In the genomic region with DNA sequence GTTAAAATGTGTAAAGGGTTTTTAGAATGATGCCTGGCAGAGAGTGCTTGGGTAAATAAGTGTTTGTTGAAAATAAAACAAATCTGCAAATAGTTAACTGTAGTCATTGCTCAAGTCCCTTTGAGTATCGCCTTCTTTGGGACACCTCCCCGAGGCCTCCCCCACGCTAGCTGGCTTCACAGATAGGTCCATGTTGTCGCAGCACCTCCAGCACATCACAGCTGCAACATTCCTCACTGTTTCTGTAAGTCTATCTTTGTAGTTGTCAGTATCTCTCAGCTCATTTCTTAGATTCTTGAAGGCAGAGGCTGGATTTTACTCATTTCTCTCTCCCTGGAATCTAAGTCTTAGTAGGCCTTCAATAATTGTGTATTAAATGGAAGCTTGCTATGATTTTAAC, we compare ENCODE assay signal across 10 cellular contexts. TPM values are rescaled to one million over a fixed set of nuclear protein-coding genes. Genes with fewer than 3 reads are reported as not detected.
"Had no signal": no experiment of that assay in that cellular context is flagged by ENCODE, and none has a peak within 500 bp of the region (broad histone marks: within the 10 kb centered on the region; RNA-seq: fewer than 3 reads in every experiment).

No MANE protein-coding gene starts in this region.

- H3K4me3 ChIP-seq: ascending aorta, cardiac muscle cell had no signal

- H3K36me3 ChIP-seq: ascending aorta, breast epithelium, cardiac muscle cell had no signal

- H3K27ac ChIP-seq: ascending aorta, cardiac muscle cell had no signal

- DNase-seq: activated gamma-delta T cell had no signal

- H3K9me3 ChIP-seq: ascending aorta, breast epithelium had no signal

- H3K27me3 ChIP-seq: ascending aorta had no signal

RNA-seq across cellular contexts. Expression of a gene that starts 1.6 kb away (rescaled TPM):
- total RNA-seq: activated CD4-positive, alpha-beta memory T cell treated with anti-CD3 and anti-CD28 coated beads, Interleukin-2, amount 10 ng/mL, durations not matched to agents 7 days and 5 days; activated CD4-positive, alpha-beta T cell treated with anti-CD3 and anti-CD28 coated beads, Interleukin-2, amount 10 ng/mL, durations not matched to agents 7 days and 5 days; activated naive CD4-positive, alpha-beta T cell treated with anti-CD3 and anti-CD28 coated beads, Interleukin-2, amount 50 U/mL, for 72 hours; activated naive CD8-positive, alpha-beta T cell treated with anti-CD3 and anti-CD28 coated beads, Interleukin-2, amount 10 ng/mL, durations not matched to agents 7 days and 5 days; activated T-cell treated with anti-CD3 and anti-CD28 coated beads, Interleukin-2, amount 50 U/mL, for 72 hours; T-helper 1 cell treated with Interleukin-12 subunit alpha and Interleukin-12 subunit beta and Interleukin-4 antibody, amounts not matched to agents 30 ng/mL and 1 ng/mL, for 36 hours had no signal
